8 cellular contexts compared by ENCODE assay signal in genomic region chr2:64807417-64807816, GRCh38.
DNase-seq lines count a peak whose midpoint lies in the region; ATAC-seq, FAIRE-seq and TF ChIP-seq lines count a peak whose summit lies in the region.

No MANE protein-coding gene starts in this region.

- intact Hi-C loops in activated CD4-positive, alpha-beta memory T cell treated with anti-CD3 and anti-CD28 coated beads for 36 hours (cut with micrococcal nuclease) = loop anchor here (2.0 kb wide), 2 partner anchors 13 to 23 kb away; no protein-coding TSS in a partner anchor
- intact Hi-C loops in lower leg skin (cut with DNase I; ENCODE audit: low total_unique reads) = no loop called here
- intact Hi-C loops in gastrocnemius medialis (cut with DNase I; ENCODE audit: low total_unique reads) = no loop called here

- TF ChIP-seq POLR2A in lower leg skin (IDR thresholded peaks at IDR 0.05) = no peak
- TF ChIP-seq POLR2A in gastrocnemius medialis (IDR thresholded peaks at IDR 0.05) = no peak

- no peaks in the 10 kb centered on the region for H3K27me3 Mint-ChIP-seq in activated CD4-positive, alpha-beta memory T cell treated with anti-CD3 and anti-CD28 coated beads for 36 hours

- no peak overlapping the region for H3K4me3 Mint-ChIP-seq in activated CD4-positive, alpha-beta memory T cell treated with anti-CD3 and anti-CD28 coated beads for 36 hours

- WGBS in lower leg skin, 2 donors = 39 to 61% methylated on average over 4 of the region's 4 CpGs

- no peaks in the 10 kb centered on the region for H3K9me3 Mint-ChIP-seq in activated CD4-positive, alpha-beta memory T cell treated with anti-CD3 and anti-CD28 coated beads for 36 hours

- no peak overlapping the region for H3K4me3 ChIP-seq in lower leg skin (ENCODE audit: low read depth, poor library complexity, severe bottlenecking)
- no peak overlapping the region for H3K4me3 ChIP-seq in gastrocnemius medialis

- H3K4me1 ChIP-seq in gastrocnemius medialis = no peaks in the 10 kb centered on the region

- H3K27me3 ChIP-seq in gastrocnemius medialis = no peaks in the 10 kb centered on the region

- H3K27ac ChIP-seq in gastrocnemius medialis = no peak overlapping the region

- ATAC-seq in HG03103 (IDR thresholded peaks at IDR 0.05; ENCODE audit: low read depth, unreplicated experiment) (peak; percentile 67), gastrocnemius medialis (no peak), HG02763 (IDR thresholded peaks at IDR 0.05; ENCODE audit: unreplicated experiment) (no peak)

- CTCF ChIA-PET in activated CD4-positive, alpha-beta memory T cell treated with anti-CD3 and anti-CD28 coated beads for 36 hours (lab: Charles Lee) = interaction anchor here (0.9 to 2.6 kb wide), 4 partner anchors 13 to 165 kb away, joined by 3 to 13 read pairs (median 4); no protein-coding TSS in a partner anchor
- CTCF ChIA-PET in HEK293T (lab: Yijun Ruan, JAX) = no interaction called here

- no peak for DNase-seq in GM18507 (ENCODE audit: extremely low spot score, insufficient read length, low read depth)
- peak; percentile 84 for DNase-seq in activated CD4-positive, alpha-beta memory T cell treated with anti-CD3 and anti-CD28 coated beads for 36 hours
- peak; percentile 63 to 84 for DNase-seq in lower leg skin (ENCODE audit: low spot score in 2 of 2)
- DNase-seq in HEK293T (ENCODE audit: extremely low spot score) = no peak
- DNase-seq in gastrocnemius medialis = no peak
- no peak for DNase-seq in NCI-H82 treated with DMSO at 0.1 percent for 48 hours (lab: John Stamatoyannopoulos, UW; ENCODE audit: unreplicated experiment)

- POLR2A ChIA-PET in activated CD4-positive, alpha-beta memory T cell treated with anti-CD3 and anti-CD28 coated beads for 36 hours (lab: Charles Lee) = interaction anchor here (0.9 to 1.0 kb wide), 2 partner anchors 13 to 55 kb away, joined by 3 to 4 read pairs; no protein-coding TSS in a partner anchor
- POLR2A ChIA-PET in HEK293T (lab: Yijun Ruan, JAX) = no interaction called here

- peak; percentile 67 for FAIRE-seq in GM18507 (lab: Jason Lieb, UNC)

- in situ Hi-C loops in gastrocnemius medialis (cut with MboI; ENCODE audit: low sequenced_read_pairs in 4 of 4) = no loop called here

- H3K27ac Mint-ChIP-seq in activated CD4-positive, alpha-beta memory T cell treated with anti-CD3 and anti-CD28 coated beads for 36 hours = peak overlapping the region; percentile 32

- H3K36me3 Mint-ChIP-seq in activated CD4-positive, alpha-beta memory T cell treated with anti-CD3 and anti-CD28 coated beads for 36 hours = no peaks in the 10 kb centered on the region

- no peaks in the 10 kb centered on the region for H3K36me3 ChIP-seq in gastrocnemius medialis

- peaks cover 26% of the 10 kb centered on the region for H3K4me1 Mint-ChIP-seq in activated CD4-positive, alpha-beta memory T cell treated with anti-CD3 and anti-CD28 coated beads for 36 hours (ENCODE audit: low read depth)

- TF ChIP-seq CTCF in lower leg skin (IDR thresholded peaks at IDR 0.05) (no peak), gastrocnemius medialis (IDR thresholded peaks at IDR 0.05 in 4 of 5, conservative IDR thresholded peaks at IDR 0.05 in 1 of 5) (no peak)

- no peaks in the 10 kb centered on the region for H3K9me3 ChIP-seq in gastrocnemius medialis

TF ChIP-seq in HEK293T, 16 proteins besides CTCF, POLR2A, EP300 and RAD21:
- TF ChIP-seq FOXM1 (IDR thresholded peaks at IDR 0.05; ENCODE audit: borderline replicate concordance) = no peak
- TF ChIP-seq ELF4 (IDR thresholded peaks at IDR 0.05) = no peak

Comparison
In these comparisons a context has a peak if more than half of its experiments do, and no peak if none do; other contexts are left out.
1. DNase-seq: peak in activated CD4-positive, alpha-beta memory T cell treated with anti-CD3 and anti-CD28 coated beads for 36 hours (single experiment) and lower leg skin (2 of 2); none in GM18507 (single experiment), HEK293T (single experiment), gastrocnemius medialis (0 of 2) and NCI-H82 treated with DMSO at 0.1 percent for 48 hours (single experiment).